In the genomic region with DNA sequence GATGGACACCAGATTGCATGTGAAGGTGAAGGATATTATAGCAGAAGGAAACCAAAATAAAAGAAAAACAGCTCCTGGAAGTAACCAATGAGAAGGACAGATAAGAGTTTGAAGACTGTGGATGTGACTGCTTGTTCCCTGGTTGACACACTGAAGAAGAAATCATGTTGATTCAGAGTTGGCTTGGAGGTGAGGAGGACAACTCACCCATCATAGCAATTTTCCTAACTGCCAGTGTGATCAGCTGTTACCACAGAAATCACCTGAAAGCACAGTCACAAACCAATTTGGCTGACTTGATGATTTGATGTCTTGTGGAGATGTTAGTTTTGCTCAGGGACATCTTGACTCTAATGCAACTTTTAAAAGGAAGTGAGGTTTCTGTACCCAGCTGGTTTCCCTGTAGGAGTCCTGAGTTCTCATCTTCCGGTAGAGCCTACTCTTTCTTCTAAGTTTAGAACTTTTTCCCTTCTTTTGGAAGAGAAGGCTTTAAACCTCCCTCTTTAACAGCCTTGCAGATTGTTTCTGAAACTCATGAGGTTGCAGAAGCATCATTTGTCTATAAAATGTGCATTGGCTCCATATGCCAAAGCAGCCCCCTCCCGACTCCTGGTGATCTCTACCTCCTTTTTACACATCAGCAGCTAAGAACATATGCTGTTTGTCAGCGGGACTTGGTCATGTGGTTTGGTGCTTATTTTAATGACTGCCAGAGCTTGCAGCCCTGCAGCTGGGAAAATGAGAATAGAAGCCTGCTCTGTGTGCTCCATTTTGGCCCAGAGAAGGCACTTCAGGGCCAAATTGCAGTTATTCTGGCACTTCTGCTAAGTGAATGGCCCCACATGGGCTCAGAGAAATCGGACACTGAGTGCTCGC, we compare ENCODE assay signal across 10 cellular contexts. TPM values are rescaled to one million over a fixed set of nuclear protein-coding genes. Genes with fewer than 3 reads are reported as not detected.
DNase-seq lines count a peak whose midpoint lies in the region; ATAC-seq and FAIRE-seq lines count a peak whose summit lies in the region.
"Had no signal": no experiment of that assay in that cellular context is flagged by ENCODE, and none has a peak within 500 bp of the region (broad histone marks: within the 10 kb centered on the region; RNA-seq: fewer than 3 reads in every experiment).

No MANE protein-coding gene starts in this region.

- no peak for FAIRE-seq in GM19239 (lab: Jason Lieb, UNC)

- H3K36me3 ChIP-seq in aorta (ENCODE audit: control insufficient read depth in 1 of 2, insufficient read depth in 2 of 2, low read length in 1 of 2), result peaks cover 0 to 3% of the 10 kb centered on the region in 2 donors

- H3K36me3 Mint-ChIP-seq in activated naive CD8-positive, alpha-beta T cell, result peaks cover 17% of the 10 kb centered on the region
- peaks cover 28% of the 10 kb centered on the region for H3K36me3 Mint-ChIP-seq in activated naive CD8-positive, alpha-beta T cell treated with anti-CD3 and anti-CD28 coated beads for 36 hours

- intact Hi-C loops in aorta (cut with DNase I), result no loop called here

- H3K9me3 Mint-ChIP-seq in activated naive CD8-positive, alpha-beta T cell (ENCODE audit: low read depth), result no peaks in the 10 kb centered on the region
- H3K9me3 Mint-ChIP-seq in activated naive CD8-positive, alpha-beta T cell treated with anti-CD3 and anti-CD28 coated beads for 36 hours, result no peaks in the 10 kb centered on the region

- 22 to 36% methylated on average over 5 of the region's 5 CpGs for WGBS in aorta, 2 donors

- no peaks in the 10 kb centered on the region for H3K27me3 Mint-ChIP-seq in activated naive CD8-positive, alpha-beta T cell
- no peaks in the 10 kb centered on the region for H3K27me3 Mint-ChIP-seq in activated naive CD8-positive, alpha-beta T cell treated with anti-CD3 and anti-CD28 coated beads for 36 hours

- DNase-seq in activated naive CD8-positive, alpha-beta T cell treated with anti-CD3 and anti-CD28 coated beads for 36 hours, result no peak
- DNase-seq in fibroblast of gingiva (ENCODE audit: low read depth), result peak; percentile 62
- DNase-seq in myocyte (ENCODE audit: low read depth), result peak; percentile 12
- DNase-seq in aorta, result no peak
- no peak for DNase-seq in GM19239 (ENCODE audit: insufficient read length, low spot score)
- DNase-seq: NCI-H1930, WERI-Rb-1 had no signal

- H3K27me3 ChIP-seq in aorta (ENCODE audit: control insufficient read depth in 1 of 2, insufficient read depth in 2 of 2, low read length in 1 of 2), result no peaks in the 10 kb centered on the region

- no peaks in the 10 kb centered on the region for H3K9me3 ChIP-seq in aorta (ENCODE audit: control insufficient read depth, low read length)

- H3K27ac ChIP-seq in aorta (ENCODE audit: low read depth in 1 of 2, low read length in 2 of 2), result peak overlapping the region in 1 of 2 donors; percentile 48
- H3K27ac ChIP-seq: WERI-Rb-1 had no signal

- no peak overlapping the region for H3K4me3 Mint-ChIP-seq in activated naive CD8-positive, alpha-beta T cell
- H3K4me3 Mint-ChIP-seq in activated naive CD8-positive, alpha-beta T cell treated with anti-CD3 and anti-CD28 coated beads for 36 hours, result no peak overlapping the region

- H3K4me1 ChIP-seq in aorta (ENCODE audit: control insufficient read depth in 1 of 2, insufficient read depth in 2 of 2, low read length in 2 of 2), result peaks cover 4 to 5% of the 10 kb centered on the region in 2 donors

- ATAC-seq in aorta (ENCODE audit: low FRiP score), result peak; percentile 59
- ATAC-seq in HG02642 (IDR thresholded peaks at IDR 0.05; ENCODE audit: poor library complexity, unreplicated experiment), result no peak
- no peak for ATAC-seq in HG03159 (IDR thresholded peaks at IDR 0.05; ENCODE audit: unreplicated experiment)

- H3K27ac Mint-ChIP-seq in activated naive CD8-positive, alpha-beta T cell, result peak overlapping the region; percentile 41
- no peak overlapping the region for H3K27ac Mint-ChIP-seq in activated naive CD8-positive, alpha-beta T cell treated with anti-CD3 and anti-CD28 coated beads for 36 hours

- no peak overlapping the region for H3K4me3 ChIP-seq in aorta (ENCODE audit: low read length in 2 of 2)

- H3K4me1 Mint-ChIP-seq in activated naive CD8-positive, alpha-beta T cell (ENCODE audit: low read depth), result peaks cover 37% of the 10 kb centered on the region
- H3K4me1 Mint-ChIP-seq in activated naive CD8-positive, alpha-beta T cell treated with anti-CD3 and anti-CD28 coated beads for 36 hours, result peaks cover 21% of the 10 kb centered on the region

RNA-seq across cellular contexts. Expression of a gene that starts 10.3 kb away (rescaled TPM):
- 10 to 100 TPM; 25.1 to 28.2 TPM for total RNA-seq in activated naive CD8-positive, alpha-beta T cell treated with anti-CD3 and anti-CD28 coated beads for 36 hours
- 16.8 and 24.3 TPM in 2 replicates for total RNA-seq in myocyte
- polyA plus RNA-seq in myocyte (2012), result 19.4 TPM
- 10 to 100 TPM; 46.1 to 84.1 TPM for total RNA-seq in aorta
- polyA plus RNA-seq in aorta, result 10 to 100 TPM in 1 of 2 donors, 1 to 10 TPM in 1; 5.1 to 12.0 TPM

Comparison
In these comparisons a context has a peak if more than half of its experiments do, and no peak if none do; other contexts are left out.
1. DNase-seq: peak in fibroblast of gingiva (single experiment) and myocyte (single experiment); none in activated naive CD8-positive, alpha-beta T cell treated with anti-CD3 and anti-CD28 coated beads for 36 hours (single experiment), aorta (0 of 2) and GM19239 (single experiment).